In the genomic region with DNA sequence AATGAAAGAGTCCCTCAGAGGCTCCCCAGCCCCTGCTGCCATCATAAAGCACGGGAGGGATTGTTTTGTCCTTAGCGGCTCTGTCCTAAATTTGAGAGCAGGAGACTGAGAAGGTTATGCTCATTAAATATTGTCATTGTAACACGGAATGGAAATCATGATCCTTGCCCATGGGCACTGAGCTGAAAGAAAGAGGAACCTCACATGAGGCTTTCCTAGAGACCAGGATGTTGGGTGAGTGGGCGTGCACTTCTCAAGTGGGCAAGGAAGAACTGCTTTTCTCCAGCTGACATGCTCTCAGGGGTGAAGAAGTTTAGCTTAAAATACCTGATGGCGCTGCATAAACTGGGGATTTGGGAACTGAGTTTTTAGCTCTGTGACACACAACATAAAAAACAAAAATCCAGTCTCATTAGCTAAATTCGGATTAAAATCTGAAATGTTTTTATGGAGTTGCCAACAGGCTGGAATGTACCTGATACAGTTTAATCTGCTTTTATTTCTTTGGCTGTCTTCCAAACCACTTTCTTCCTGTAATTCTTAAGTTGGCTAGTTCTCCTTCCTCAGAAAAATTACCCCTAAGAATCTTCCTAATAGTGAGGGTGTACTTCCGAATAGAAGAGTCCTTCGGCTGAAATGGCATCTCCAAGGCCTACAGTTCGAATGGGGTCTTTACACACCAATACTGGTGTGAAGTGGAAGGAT, we compare ENCODE assay signal across 10 cellular contexts. TPM values are rescaled to one million over a fixed set of nuclear protein-coding genes. Genes with fewer than 3 reads are reported as not detected.
A peak's percentile ranks its signal among the peaks of the same experiment; 100 is the strongest.
DNase-seq lines count a peak whose midpoint lies in the region; ATAC-seq and TF ChIP-seq lines count a peak whose summit lies in the region.
"Had no signal": no experiment of that assay in that cellular context is flagged by ENCODE, and none has a peak within 500 bp of the region (broad histone marks: within the 10 kb centered on the region; RNA-seq: fewer than 3 reads in every experiment).

No MANE protein-coding gene starts in this region.

- peaks cover 23% of the 10 kb centered on the region for H3K4me1 Mint-ChIP-seq in activated B cell treated with CpG ODN at 0.5 μM for 24 hours

- no peak overlapping the region for H3K4me3 Mint-ChIP-seq in activated B cell treated with CpG ODN at 0.5 μM for 24 hours

- H4K20me1 ChIP-seq in Karpas-422 (ENCODE audit: insufficient read depth, low read depth, low read length): no peaks in the 10 kb centered on the region

- POLR2A ChIA-PET in activated B cell treated with CpG ODN at 0.5 μM for 24 hours (lab: Charles Lee): interaction anchor here (1.6 kb wide), 1 partner anchor 28 kb away, joined by 3 read pairs; no protein-coding TSS in a partner anchor

- H3K36me3 Mint-ChIP-seq in activated B cell treated with CpG ODN at 0.5 μM for 24 hours (ENCODE audit: low read depth): peaks cover 71% of the 10 kb centered on the region

- ATAC-seq in Right ventricle myocardium inferior: no peak
- peak; percentile 64 for ATAC-seq in activated B cell treated with CpG ODN at 0.5 μM for 24 hours (ENCODE audit: low read depth)
- ATAC-seq in upper lobe of right lung: peak; percentile 87
- no peak for ATAC-seq in GM21619 (IDR thresholded peaks at IDR 0.05; ENCODE audit: unreplicated experiment)
- no peak for ATAC-seq in HG03520 (IDR thresholded peaks at IDR 0.05; ENCODE audit: unreplicated experiment)

- peak overlapping the region; percentile 46 for H3K27ac Mint-ChIP-seq in activated B cell treated with CpG ODN at 0.5 μM for 24 hours

- H3K9me3 ChIP-seq in left ventricle myocardium inferior (replicated peaks): no peaks in the 10 kb centered on the region
- H3K9me3 ChIP-seq in upper lobe of right lung: no peaks in the 10 kb centered on the region
- no peaks in the 10 kb centered on the region for H3K9me3 ChIP-seq in Karpas-422 (ENCODE audit: low read length)
- H3K9me3 ChIP-seq: Peyer's patch had no signal

- peaks cover 5% of the 10 kb centered on the region for H3K4me1 ChIP-seq in left ventricle myocardium inferior
- H3K4me1 ChIP-seq in upper lobe of right lung: no peaks in the 10 kb centered on the region
- no peaks in the 10 kb centered on the region for H3K4me1 ChIP-seq in Karpas-422 (ENCODE audit: low read length)
- H3K4me1 ChIP-seq: Peyer's patch had no signal

- H3K4me3 ChIP-seq in left ventricle myocardium inferior (no peak overlapping the region), upper lobe of right lung (no peak overlapping the region), Karpas-422 (ENCODE audit: low read length) (no peak overlapping the region)
- H3K4me3 ChIP-seq: Peyer's patch had no signal

- H3K27me3 ChIP-seq in left ventricle myocardium inferior (ENCODE audit: low read depth) (no peaks in the 10 kb centered on the region), upper lobe of right lung (no peaks in the 10 kb centered on the region), Karpas-422 (ENCODE audit: low read length) (no peaks in the 10 kb centered on the region)
- H3K27me3 ChIP-seq: Peyer's patch had no signal

- intact Hi-C loops in left ventricle myocardium inferior (cut with micrococcal nuclease) (no loop called here), Right ventricle myocardium inferior (cut with DNase I) (no loop called here), activated B cell treated with CpG ODN at 0.5 μM for 24 hours (cut with micrococcal nuclease) (no loop called here), upper lobe of right lung (cut with DNase I) (no loop called here)

- H3K9me3 Mint-ChIP-seq in activated B cell treated with CpG ODN at 0.5 μM for 24 hours: no peaks in the 10 kb centered on the region

- CTCF ChIA-PET in activated B cell treated with CpG ODN at 0.5 μM for 24 hours (lab: Charles Lee): interaction anchor here (0.7 to 1.1 kb wide), 3 partner anchors 15 to 514 kb away, joined by 3 read pairs; no protein-coding TSS in a partner anchor

- H2AFZ ChIP-seq in Karpas-422 (ENCODE audit: low read length): no peak overlapping the region

- H3K27ac ChIP-seq in left ventricle myocardium inferior (replicated peaks) (no peak overlapping the region), upper lobe of right lung (no peak overlapping the region), Karpas-422 (ENCODE audit: low read length) (no peak overlapping the region)
- H3K27ac ChIP-seq: Peyer's patch had no signal

- H3K9me2 ChIP-seq in Karpas-422 (replicated peaks; ENCODE audit: insufficient read depth, low read length): no peaks in the 10 kb centered on the region

- no peak overlapping the region for H3K4me2 ChIP-seq in Karpas-422 (ENCODE audit: low read depth, low read length, poor library complexity, severe bottlenecking)

- TF ChIP-seq CTCF in left ventricle myocardium inferior (IDR thresholded peaks at IDR 0.05; ENCODE audit: borderline replicate concordance): no peak
- no peak for TF ChIP-seq CTCF in activated B cell treated with CpG ODN at 0.5 μM for 24 hours (IDR thresholded peaks at IDR 0.05)
- TF ChIP-seq CTCF in upper lobe of right lung (IDR thresholded peaks at IDR 0.05): no peak

- H3K27me3 Mint-ChIP-seq in activated B cell treated with CpG ODN at 0.5 μM for 24 hours: no peaks in the 10 kb centered on the region

- H3K79me2 ChIP-seq in Karpas-422 (ENCODE audit: low read length): peaks cover 6% of the 10 kb centered on the region; the same call in 1 of the 2 replicates

- H3K36me3 ChIP-seq in left ventricle myocardium inferior: peaks cover 62% of the 10 kb centered on the region
- H3K36me3 ChIP-seq in upper lobe of right lung: peaks cover 63% of the 10 kb centered on the region
- H3K36me3 ChIP-seq in Karpas-422 (ENCODE audit: insufficient read depth, low read length): peaks cover 43% of the 10 kb centered on the region

- DNase-seq in left ventricle myocardium inferior (peak; percentile 16), Right ventricle myocardium inferior (ENCODE audit: missing footprints) (no peak), activated B cell treated with CpG ODN at 0.5 μM for 24 hours (no peak), globus pallidus (ENCODE audit: low spot score) (peak; percentile 43), upper lobe of right lung (no peak), Karpas-422 (no peak)
- DNase-seq: NCI-H1436 treated with DMSO at 0.1 percent for 48 hours had no signal

- H3K9ac ChIP-seq in Karpas-422 (ENCODE audit: low read length): no peak overlapping the region

RNA-seq across cellular contexts. Expression of a gene that starts 31.7 kb away (rescaled TPM):
- total RNA-seq in left ventricle myocardium inferior (9.1 TPM), Right ventricle myocardium inferior (11.4 TPM), activated B cell treated with CpG ODN at 0.5 μM for 24 hours (77.7 and 99.8 TPM in 2 replicates), upper lobe of right lung (74.2 TPM)
- 75.7 and 94.3 TPM in 2 replicates for total RNA-seq in Karpas-422 (2014; rRNA removed; shearing (Covaris generic); ENCODE audit: low replicate concordance)

Comparison
In these comparisons a context has a peak if more than half of its experiments do, and no peak if none do; other contexts are left out.
1. DNase-seq: peak in left ventricle myocardium inferior (single experiment) and globus pallidus (single experiment); none in Right ventricle myocardium inferior (single experiment), activated B cell treated with CpG ODN at 0.5 μM for 24 hours (single experiment), upper lobe of right lung (single experiment) and Karpas-422 (single experiment).
2. ATAC-seq: peak in activated B cell treated with CpG ODN at 0.5 μM for 24 hours (single experiment) and upper lobe of right lung (single experiment); none in Right ventricle myocardium inferior (single experiment), GM21619 (single experiment) and HG03520 (single experiment).